Comparison of ENCODE assay signal across 2 cellular contexts in the genomic region with DNA sequence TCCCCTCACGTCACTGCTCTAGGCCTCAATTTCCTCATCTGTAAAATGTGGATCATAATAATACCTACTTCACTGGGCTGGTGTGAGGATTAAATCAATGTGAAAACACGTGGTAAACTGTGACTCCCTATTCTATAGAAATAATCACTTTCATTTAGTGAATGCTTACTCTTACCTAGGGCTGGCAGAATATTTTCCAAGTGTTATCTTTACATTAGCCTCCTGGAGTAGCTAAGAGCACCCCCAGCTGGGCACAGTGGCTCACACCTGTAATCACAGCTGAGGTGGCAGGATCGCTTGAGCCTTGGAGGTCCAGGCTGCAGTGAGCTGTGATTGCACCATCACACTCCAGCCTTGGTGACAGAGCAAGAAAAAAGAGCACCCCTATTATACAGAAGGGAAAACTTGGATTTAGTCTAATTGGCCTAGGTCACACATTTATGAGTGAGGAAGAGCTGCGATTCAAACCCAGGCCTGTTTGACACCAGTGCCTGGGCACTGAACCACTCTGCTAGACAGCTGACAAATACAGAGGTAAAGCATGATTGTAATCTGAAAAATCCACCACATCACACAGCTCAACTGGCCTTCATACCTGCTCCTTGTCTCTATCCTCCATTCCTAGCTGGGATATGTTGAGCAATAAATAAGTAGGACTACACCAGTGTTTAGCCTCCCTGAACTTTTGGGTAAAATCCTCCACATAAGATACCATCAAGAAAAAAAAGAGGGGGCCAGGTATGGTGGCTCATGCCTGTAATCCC.
TF ChIP-seq lines count a peak whose summit lies in the region.

No MANE protein-coding gene starts in this region.

TF ChIP-seq in SK-N-SH, 30 proteins besides CTCF, POLR2A, EP300 and RAD21 (continued from another document):
- TF ChIP-seq SMC3 (IDR thresholded peaks at IDR 0.05; ENCODE audit: low read depth, low read length) (no peak), EZH2phosphoT487 (IDR thresholded peaks at IDR 0.05; ENCODE audit: borderline replicate concordance, low read depth) (no peak), TCF12 (IDR thresholded peaks at IDR 0.05) (no peak), POLR2AphosphoS5 (IDR thresholded peaks at IDR 0.05; ENCODE audit: low read depth, low read length) (no peak), GABPA (IDR thresholded peaks at IDR 0.05; ENCODE audit: low read depth) (no peak)
- TF ChIP-seq, protein P1, sequence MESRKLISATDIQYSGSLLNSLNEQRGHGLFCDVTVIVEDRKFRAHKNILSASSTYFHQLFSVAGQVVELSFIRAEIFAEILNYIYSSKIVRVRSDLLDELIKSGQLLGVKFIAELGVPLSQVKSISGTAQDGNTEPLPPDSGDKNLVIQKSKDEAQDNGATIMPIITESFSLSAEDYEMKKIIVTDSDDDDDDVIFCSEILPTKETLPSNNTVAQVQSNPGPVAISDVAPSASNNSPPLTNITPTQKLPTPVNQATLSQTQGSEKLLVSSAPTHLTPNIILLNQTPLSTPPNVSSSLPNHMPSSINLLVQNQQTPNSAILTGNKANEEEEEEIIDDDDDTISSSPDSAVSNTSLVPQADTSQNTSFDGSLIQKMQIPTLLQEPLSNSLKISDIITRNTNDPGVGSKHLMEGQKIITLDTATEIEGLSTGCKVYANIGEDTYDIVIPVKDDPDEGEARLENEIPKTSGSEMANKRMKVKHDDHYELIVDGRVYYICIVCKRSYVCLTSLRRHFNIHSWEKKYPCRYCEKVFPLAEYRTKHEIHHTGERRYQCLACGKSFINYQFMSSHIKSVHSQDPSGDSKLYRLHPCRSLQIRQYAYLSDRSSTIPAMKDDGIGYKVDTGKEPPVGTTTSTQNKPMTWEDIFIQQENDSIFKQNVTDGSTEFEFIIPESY (IDR thresholded peaks at IDR 0.05; ENCODE audit: borderline replicate concordance, low read depth) = no peak
- TF ChIP-seq, protein P2, sequence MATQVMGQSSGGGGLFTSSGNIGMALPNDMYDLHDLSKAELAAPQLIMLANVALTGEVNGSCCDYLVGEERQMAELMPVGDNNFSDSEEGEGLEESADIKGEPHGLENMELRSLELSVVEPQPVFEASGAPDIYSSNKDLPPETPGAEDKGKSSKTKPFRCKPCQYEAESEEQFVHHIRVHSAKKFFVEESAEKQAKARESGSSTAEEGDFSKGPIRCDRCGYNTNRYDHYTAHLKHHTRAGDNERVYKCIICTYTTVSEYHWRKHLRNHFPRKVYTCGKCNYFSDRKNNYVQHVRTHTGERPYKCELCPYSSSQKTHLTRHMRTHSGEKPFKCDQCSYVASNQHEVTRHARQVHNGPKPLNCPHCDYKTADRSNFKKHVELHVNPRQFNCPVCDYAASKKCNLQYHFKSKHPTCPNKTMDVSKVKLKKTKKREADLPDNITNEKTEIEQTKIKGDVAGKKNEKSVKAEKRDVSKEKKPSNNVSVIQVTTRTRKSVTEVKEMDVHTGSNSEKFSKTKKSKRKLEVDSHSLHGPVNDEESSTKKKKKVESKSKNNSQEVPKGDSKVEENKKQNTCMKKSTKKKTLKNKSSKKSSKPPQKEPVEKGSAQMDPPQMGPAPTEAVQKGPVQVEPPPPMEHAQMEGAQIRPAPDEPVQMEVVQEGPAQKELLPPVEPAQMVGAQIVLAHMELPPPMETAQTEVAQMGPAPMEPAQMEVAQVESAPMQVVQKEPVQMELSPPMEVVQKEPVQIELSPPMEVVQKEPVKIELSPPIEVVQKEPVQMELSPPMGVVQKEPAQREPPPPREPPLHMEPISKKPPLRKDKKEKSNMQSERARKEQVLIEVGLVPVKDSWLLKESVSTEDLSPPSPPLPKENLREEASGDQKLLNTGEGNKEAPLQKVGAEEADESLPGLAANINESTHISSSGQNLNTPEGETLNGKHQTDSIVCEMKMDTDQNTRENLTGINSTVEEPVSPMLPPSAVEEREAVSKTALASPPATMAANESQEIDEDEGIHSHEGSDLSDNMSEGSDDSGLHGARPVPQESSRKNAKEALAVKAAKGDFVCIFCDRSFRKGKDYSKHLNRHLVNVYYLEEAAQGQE (IDR thresholded peaks at IDR 0.05; ENCODE audit: low read depth, low read length) = no peak
- TF ChIP-seq, protein P3, sequence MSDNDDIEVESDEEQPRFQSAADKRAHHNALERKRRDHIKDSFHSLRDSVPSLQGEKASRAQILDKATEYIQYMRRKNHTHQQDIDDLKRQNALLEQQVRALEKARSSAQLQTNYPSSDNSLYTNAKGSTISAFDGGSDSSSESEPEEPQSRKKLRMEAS (IDR thresholded peaks at IDR 0.05; ENCODE audit: low read depth) = no peak

TF ChIP-seq in SK-N-SH treated with all-trans-retinoic acid at 6 μM for 48 hours, 23 proteins besides CTCF, POLR2A, EP300 and RAD21 (continued from another document):
- TF ChIP-seq, protein P4, sequence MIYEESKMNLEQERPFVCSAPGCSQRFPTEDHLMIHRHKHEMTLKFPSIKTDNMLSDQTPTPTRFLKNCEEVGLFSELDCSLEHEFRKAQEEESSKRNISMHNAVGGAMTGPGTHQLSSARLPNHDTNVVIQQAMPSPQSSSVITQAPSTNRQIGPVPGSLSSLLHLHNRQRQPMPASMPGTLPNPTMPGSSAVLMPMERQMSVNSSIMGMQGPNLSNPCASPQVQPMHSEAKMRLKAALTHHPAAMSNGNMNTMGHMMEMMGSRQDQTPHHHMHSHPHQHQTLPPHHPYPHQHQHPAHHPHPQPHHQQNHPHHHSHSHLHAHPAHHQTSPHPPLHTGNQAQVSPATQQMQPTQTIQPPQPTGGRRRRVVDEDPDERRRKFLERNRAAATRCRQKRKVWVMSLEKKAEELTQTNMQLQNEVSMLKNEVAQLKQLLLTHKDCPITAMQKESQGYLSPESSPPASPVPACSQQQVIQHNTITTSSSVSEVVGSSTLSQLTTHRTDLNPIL (CRISPR knock-in tag; IDR thresholded peaks at IDR 0.05; ENCODE audit: low read depth) = no peak
- TF ChIP-seq, protein P5, sequence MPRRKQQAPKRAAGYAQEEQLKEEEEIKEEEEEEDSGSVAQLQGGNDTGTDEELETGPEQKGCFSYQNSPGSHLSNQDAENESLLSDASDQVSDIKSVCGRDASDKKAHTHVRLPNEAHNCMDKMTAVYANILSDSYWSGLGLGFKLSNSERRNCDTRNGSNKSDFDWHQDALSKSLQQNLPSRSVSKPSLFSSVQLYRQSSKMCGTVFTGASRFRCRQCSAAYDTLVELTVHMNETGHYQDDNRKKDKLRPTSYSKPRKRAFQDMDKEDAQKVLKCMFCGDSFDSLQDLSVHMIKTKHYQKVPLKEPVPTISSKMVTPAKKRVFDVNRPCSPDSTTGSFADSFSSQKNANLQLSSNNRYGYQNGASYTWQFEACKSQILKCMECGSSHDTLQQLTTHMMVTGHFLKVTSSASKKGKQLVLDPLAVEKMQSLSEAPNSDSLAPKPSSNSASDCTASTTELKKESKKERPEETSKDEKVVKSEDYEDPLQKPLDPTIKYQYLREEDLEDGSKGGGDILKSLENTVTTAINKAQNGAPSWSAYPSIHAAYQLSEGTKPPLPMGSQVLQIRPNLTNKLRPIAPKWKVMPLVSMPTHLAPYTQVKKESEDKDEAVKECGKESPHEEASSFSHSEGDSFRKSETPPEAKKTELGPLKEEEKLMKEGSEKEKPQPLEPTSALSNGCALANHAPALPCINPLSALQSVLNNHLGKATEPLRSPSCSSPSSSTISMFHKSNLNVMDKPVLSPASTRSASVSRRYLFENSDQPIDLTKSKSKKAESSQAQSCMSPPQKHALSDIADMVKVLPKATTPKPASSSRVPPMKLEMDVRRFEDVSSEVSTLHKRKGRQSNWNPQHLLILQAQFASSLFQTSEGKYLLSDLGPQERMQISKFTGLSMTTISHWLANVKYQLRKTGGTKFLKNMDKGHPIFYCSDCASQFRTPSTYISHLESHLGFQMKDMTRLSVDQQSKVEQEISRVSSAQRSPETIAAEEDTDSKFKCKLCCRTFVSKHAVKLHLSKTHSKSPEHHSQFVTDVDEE (CRISPR knock-in tag; IDR thresholded peaks at IDR 0.05) = no peak
- TF ChIP-seq ISL1 (CRISPR knock-in tag; IDR thresholded peaks at IDR 0.05) (no peak), ESRRG (CRISPR knock-in tag; IDR thresholded peaks at IDR 0.05) (no peak), ZNF70 (CRISPR knock-in tag; IDR thresholded peaks at IDR 0.05) (no peak)
